7 cellular contexts compared by ENCODE assay signal in the genomic region with DNA sequence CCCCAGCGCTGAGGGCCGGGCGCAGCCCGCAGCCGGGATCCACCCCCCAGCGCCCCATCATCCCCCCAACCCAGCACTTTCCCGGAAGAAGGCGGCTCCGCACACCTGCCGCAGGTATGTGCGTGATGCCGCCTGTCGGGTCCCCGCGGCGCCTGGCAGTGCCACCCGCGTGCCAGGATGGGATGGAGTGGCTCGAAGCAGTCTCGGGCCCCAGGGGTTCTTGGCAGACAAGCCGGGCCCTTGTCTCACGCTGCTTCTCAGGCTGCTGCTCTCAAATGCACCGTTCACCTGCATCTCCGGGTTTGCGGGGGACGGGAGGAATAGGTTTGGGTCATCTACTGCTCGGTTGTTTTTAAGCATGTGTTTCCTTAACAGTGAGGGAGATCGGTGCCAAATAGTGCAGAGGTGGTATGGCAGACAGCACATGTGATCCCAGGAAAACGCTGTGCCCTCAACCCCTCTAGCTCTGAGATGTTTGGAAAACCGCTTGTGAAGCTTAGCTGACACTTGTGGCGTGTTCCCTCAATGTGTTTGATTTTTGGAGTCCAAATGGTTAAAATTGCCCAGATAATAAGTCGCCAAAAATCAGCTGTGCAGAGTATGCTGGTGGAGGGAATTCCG. TPM values are rescaled to one million over a fixed set of nuclear protein-coding genes. Genes with fewer than 3 reads are reported as not detected.
DNase-seq lines count a peak whose midpoint lies in the region; ATAC-seq and TF ChIP-seq lines count a peak whose summit lies in the region.

No MANE protein-coding gene starts in this region.

- no peak for TF ChIP-seq CTCF in WI38 (IDR thresholded peaks at IDR 0.05; ENCODE audit: low read depth, low read length)
- no peak for TF ChIP-seq CTCF in thoracic aorta (IDR thresholded peaks at IDR 0.05)
- no peak for TF ChIP-seq CTCF in GM13976 (IDR thresholded peaks at IDR 0.05; ENCODE audit: borderline replicate concordance, control extremely low read depth, extremely low read depth, insufficient read depth, missing control alignments)

- no peaks in the 10 kb centered on the region for H3K9me3 ChIP-seq in HUES64 (ENCODE audit: insufficient read depth, low read depth, low read length)
- no peaks in the 10 kb centered on the region for H3K9me3 ChIP-seq in mononuclear cell (ENCODE audit: low read depth, low read length)
- H3K9me3 ChIP-seq in thoracic aorta = no peaks in the 10 kb centered on the region

- in situ Hi-C loops in GM13976 (cut with MboI; ENCODE audit: low sequenced_read_pairs, unreplicated experiment) = no loop called here

- no peak overlapping the region for H3K27ac ChIP-seq in HUES64 (ENCODE audit: low read depth, low read length)
- peak overlapping the region; percentile 94 for H3K27ac ChIP-seq in thoracic aorta

- 3% methylated on average over 33 of the region's 33 CpGs for WGBS in HUES64

- H3K4me3 ChIP-seq in HUES64 (ENCODE audit: low read length) (peak overlapping the region; percentile 93), WI38 (ENCODE audit: low read depth, low read length) (peak overlapping the region; percentile 87), mononuclear cell (ENCODE audit: low read length) (peak overlapping the region; percentile 88), thoracic aorta (peak overlapping the region; percentile 99)

- H3K4me1 Mint-ChIP-seq in effector memory CD8-positive, alpha-beta T cell (ENCODE audit: low read depth in 2 of 2) = peaks cover 24 to 43% of the 10 kb centered on the region in 2 donors

- H3K27me3 ChIP-seq in HUES64 (ENCODE audit: insufficient read depth, low read length) = peaks cover 6% of the 10 kb centered on the region; the same call in 1 of the 2 replicates
- H3K27me3 ChIP-seq in mononuclear cell (ENCODE audit: insufficient read depth, low read length) = no peaks in the 10 kb centered on the region
- H3K27me3 ChIP-seq in thoracic aorta (replicated peaks; ENCODE audit: insufficient read depth) = no peaks in the 10 kb centered on the region

- H3K4me1 ChIP-seq in HUES64 (ENCODE audit: insufficient read depth, low read length) (peaks cover 24% of the 10 kb centered on the region), mononuclear cell (ENCODE audit: insufficient read depth, low read length) (peaks cover 37% of the 10 kb centered on the region), thoracic aorta (ENCODE audit: control insufficient read depth in 1 of 2, low read depth in 2 of 2) (peaks cover 31 to 33% of the 10 kb centered on the region in 2 donors)

- peak; percentile 2 for ATAC-seq in GM18858 (IDR thresholded peaks at IDR 0.05; ENCODE audit: unreplicated experiment)
- ATAC-seq in effector memory CD8-positive, alpha-beta T cell (replicated peaks) = peak; percentile 1
- no peak for ATAC-seq in thoracic aorta (ENCODE audit: insufficient number of reproducible peaks, low FRiP score, low read depth)

- peaks cover 67% of the 10 kb centered on the region for H3K36me3 Mint-ChIP-seq in effector memory CD8-positive, alpha-beta T cell (ENCODE audit: insufficient read depth)

- peak overlapping the region; percentile 85 for H3K9ac ChIP-seq in HUES64 (ENCODE audit: low read depth, low read length)

- H3K9me3 Mint-ChIP-seq in effector memory CD8-positive, alpha-beta T cell = no peaks in the 10 kb centered on the region

- no peaks in the 10 kb centered on the region for H3K27me3 Mint-ChIP-seq in effector memory CD8-positive, alpha-beta T cell

- H3K27ac Mint-ChIP-seq in effector memory CD8-positive, alpha-beta T cell = peak overlapping the region; percentile 96 to 97

- peak; percentile 33 to 49 (median 38) for DNase-seq in effector memory CD8-positive, alpha-beta T cell
- no peak for DNase-seq in thoracic aorta (ENCODE audit: low spot score)
- no peak for DNase-seq in GM13976 (ENCODE audit: low spot score)

- H3K4me3 Mint-ChIP-seq in effector memory CD8-positive, alpha-beta T cell = peak overlapping the region; percentile 93

- H3K36me3 ChIP-seq in HUES64 (ENCODE audit: insufficient read depth, low read length) = peaks cover 33% of the 10 kb centered on the region
- no peaks in the 10 kb centered on the region for H3K36me3 ChIP-seq in thoracic aorta

RNA-seq across cellular contexts. Expression of gene MYLIP, which starts 0.8 kb away (rescaled TPM):
- 12.9 TPM for polyA plus RNA-seq in HUES64 (2013, experiment 1 of 2)
- polyA plus RNA-seq in HUES64 (2013, experiment 2 of 2) = 15.0 TPM
- 171 TPM for total RNA-seq in mononuclear cell
- 10 to 100 TPM; 90.4 to 97.2 TPM for total RNA-seq in thoracic aorta

Comparison
In these comparisons a context has a peak if more than half of its experiments do, and no peak if none do; other contexts are left out.
1. DNase-seq: peak in effector memory CD8-positive, alpha-beta T cell (3 of 3); none in thoracic aorta (single experiment) and GM13976 (single experiment).
2. Peak in every context shown above with its lines, with median percentiles within 50 percentile points of each other: H3K4me3 ChIP-seq.